ENCODE assay signal across 19 cellular contexts in the genomic region with DNA sequence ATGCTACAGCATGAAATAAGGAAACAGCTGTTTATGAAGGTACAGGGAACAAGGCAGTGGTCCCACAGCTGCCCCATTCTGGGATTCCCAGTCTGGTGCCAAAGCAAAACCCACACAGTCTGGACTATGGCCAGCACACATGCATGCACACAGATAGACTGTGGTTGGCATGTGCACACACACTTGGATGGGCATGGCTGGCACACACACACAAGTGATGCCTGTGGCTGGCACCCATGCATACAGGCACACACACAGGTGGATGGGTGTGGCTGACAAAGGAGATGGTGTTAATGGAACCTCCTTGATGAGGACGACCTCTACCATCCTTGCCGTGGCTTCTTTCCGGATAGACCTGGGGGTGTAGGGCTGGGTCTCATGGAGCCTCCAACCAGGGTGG.
"Had no signal": no experiment of that assay in that cellular context is flagged by ENCODE, and none has a peak within 500 bp of the region (broad histone marks: within the 10 kb centered on the region; RNA-seq: fewer than 3 reads in every experiment).

No MANE protein-coding gene starts in this region.

- H3K9me3 ChIP-seq: thyroid gland had no signal

- DNase-seq: activated CD4-positive, alpha-beta T cell treated with anti-CD3 and anti-CD28 coated beads for 4 hours; activated CD4-positive, alpha-beta T cell treated with anti-CD3 and anti-CD28 coated beads, Interleukin-2, amount 50 U/mL, for 48 hours; activated CD4-positive, CD25-positive, alpha-beta regulatory T cell; activated CD8-positive, alpha-beta memory T cell treated with anti-CD3 and anti-CD28 coated beads, Interleukin-2, amount 50 U/mL, for 48 hours; activated naive CD4-positive, alpha-beta T cell; activated T-cell treated with anti-CD3 and anti-CD28 coated beads, Interleukin-2, amount 50 U/mL, for 4 hours; amygdala; cortex of kidney; heart left ventricle; islet precursor cell; left colon; nephron progenitor cell; nucleus accumbens; stimulated activated CD4-positive, alpha-beta T cell treated with anti-CD3 and anti-CD28 coated beads, Interleukin-2, amount 100 ng/mL, for 48 hours; stimulated activated naive CD8-positive, alpha-beta T cell treated with anti-CD3 and anti-CD28 coated beads, Interleukin-15, Interleukin-2, amounts not matched to agents 100 U/mL and 50 U/mL, for 24 hours; T1000; thyroid gland had no signal

- H3K27me3 ChIP-seq: cardiac muscle cell, heart left ventricle, thyroid gland had no signal

- H3K4me1 ChIP-seq: heart left ventricle, thyroid gland had no signal

- H3K27ac ChIP-seq: cardiac muscle cell, epithelial cell of prostate, thyroid gland had no signal

- H3K4me3 ChIP-seq: cardiac muscle cell, heart left ventricle, thyroid gland had no signal

- H3K36me3 ChIP-seq: cardiac muscle cell, heart left ventricle, thyroid gland had no signal
